In the genomic region with DNA sequence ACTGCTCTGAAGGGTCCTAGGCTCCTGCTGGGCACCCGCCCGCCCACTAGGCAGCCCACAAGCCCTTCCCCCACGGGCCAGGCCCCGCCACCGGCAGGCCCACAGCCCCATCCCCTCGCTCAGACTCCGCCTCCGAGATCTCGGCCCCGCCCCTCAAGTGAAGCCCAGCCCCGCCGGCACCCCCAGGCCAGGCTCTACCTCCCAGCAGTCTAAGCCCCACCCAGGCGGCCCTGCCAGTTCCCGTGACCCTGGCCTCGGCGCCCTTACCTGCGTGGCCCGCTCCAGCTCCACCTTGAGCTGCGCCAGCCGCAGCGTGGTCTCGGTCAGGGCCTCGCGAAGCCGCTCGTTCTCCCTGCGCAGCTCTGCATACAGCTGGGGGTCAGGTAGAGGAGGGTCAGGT, we compare ENCODE assay signal across 1 cellular context.
TF ChIP-seq lines count a peak whose summit lies in the region.

No MANE protein-coding gene starts in this region.

TF ChIP-seq in H1, 55 proteins besides CTCF, POLR2A, EP300 and RAD21:
- TF ChIP-seq TAF1 (IDR thresholded peaks at IDR 0.05; ENCODE audit: low read depth, low read length) (0 out of 2 replicates have a peak, but pooled peaks have one; percentile 28), RNF2 (IDR thresholded peaks at IDR 0.05; ENCODE audit: borderline replicate concordance, low read depth, low read length, missing control alignments, poor library complexity, severe bottlenecking) (no peak)
- TF ChIP-seq, protein P1, sequence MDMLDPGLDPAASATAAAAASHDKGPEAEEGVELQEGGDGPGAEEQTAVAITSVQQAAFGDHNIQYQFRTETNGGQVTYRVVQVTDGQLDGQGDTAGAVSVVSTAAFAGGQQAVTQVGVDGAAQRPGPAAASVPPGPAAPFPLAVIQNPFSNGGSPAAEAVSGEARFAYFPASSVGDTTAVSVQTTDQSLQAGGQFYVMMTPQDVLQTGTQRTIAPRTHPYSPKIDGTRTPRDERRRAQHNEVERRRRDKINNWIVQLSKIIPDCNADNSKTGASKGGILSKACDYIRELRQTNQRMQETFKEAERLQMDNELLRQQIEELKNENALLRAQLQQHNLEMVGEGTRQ (IDR thresholded peaks at IDR 0.05; ENCODE audit: low read length), result 0 out of 2 replicates have a peak, but pooled peaks have one; percentile 2
- TF ChIP-seq, protein P2, sequence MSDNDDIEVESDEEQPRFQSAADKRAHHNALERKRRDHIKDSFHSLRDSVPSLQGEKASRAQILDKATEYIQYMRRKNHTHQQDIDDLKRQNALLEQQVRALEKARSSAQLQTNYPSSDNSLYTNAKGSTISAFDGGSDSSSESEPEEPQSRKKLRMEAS (IDR thresholded peaks at IDR 0.05), result peak; percentile 33; the same call in 1 of the 2 replicates
